In genomic region chr19:49106648-49107135, GRCh38 we compare ENCODE assay signal across 8 cellular contexts. TPM values are rescaled to one million over a fixed set of nuclear protein-coding genes. Genes with fewer than 3 reads are reported as not detected.
DNase-seq lines count a peak whose midpoint lies in the region; ATAC-seq and TF ChIP-seq lines count a peak whose summit lies in the region.

No MANE protein-coding gene starts in this region.

- H3K4me3 ChIP-seq in OCI-LY1 (ENCODE audit: low read depth, low read length, poor library complexity, severe bottlenecking), result no peak overlapping the region
- no peak overlapping the region for H3K4me3 ChIP-seq in osteoblast (ENCODE audit: insufficient read depth, low read length)

- H3K27me3 Mint-ChIP-seq in activated T-cell treated with anti-CD3 and anti-CD28 coated beads, Interleukin-2, amount 50 U/mL, for 4 hours (ENCODE audit: low read depth), result no peaks in the 10 kb centered on the region

- peak; percentile 95 for TF ChIP-seq CTCF in OCI-LY1 (IDR thresholded peaks at IDR 0.05; ENCODE audit: low read length)
- peak; percentile 82 for TF ChIP-seq CTCF in osteoblast (IDR thresholded peaks at IDR 0.05; ENCODE audit: extremely low read depth, low read depth, low read length)

- H3K9me3 Mint-ChIP-seq in activated T-cell treated with anti-CD3 and anti-CD28 coated beads, Interleukin-2, amount 50 U/mL, for 4 hours, result no peaks in the 10 kb centered on the region

- H2AFZ ChIP-seq in OCI-LY1 (ENCODE audit: low read length) (no peak overlapping the region), osteoblast (ENCODE audit: low read length) (no peak overlapping the region)

- H3K9me2 ChIP-seq in OCI-LY1 (ENCODE audit: low read depth, low read length), result no peaks in the 10 kb centered on the region

- no peaks in the 10 kb centered on the region for H4K20me1 ChIP-seq in OCI-LY1 (ENCODE audit: insufficient read depth, low read length)
- H4K20me1 ChIP-seq in osteoblast (ENCODE audit: insufficient read depth, low read length), result peaks cover 45% of the 10 kb centered on the region

- H3K36me3 Mint-ChIP-seq in activated T-cell treated with anti-CD3 and anti-CD28 coated beads, Interleukin-2, amount 50 U/mL, for 4 hours (ENCODE audit: insufficient read depth), result peaks cover 35% of the 10 kb centered on the region

- no peak overlapping the region for H3K9ac ChIP-seq in OCI-LY1 (ENCODE audit: low read length)

- no peak overlapping the region for H3K4me3 Mint-ChIP-seq in activated T-cell treated with anti-CD3 and anti-CD28 coated beads, Interleukin-2, amount 50 U/mL, for 4 hours

- peaks cover 7% of the 10 kb centered on the region; the same call in 1 of the 2 replicates for H3F3A ChIP-seq in OCI-LY1 (ENCODE audit: insufficient read depth, low read length)

- H3K9me3 ChIP-seq in OCI-LY1 (ENCODE audit: low read length), result no peaks in the 10 kb centered on the region
- H3K9me3 ChIP-seq in osteoblast (ENCODE audit: low read depth, low read length), result no peaks in the 10 kb centered on the region

- H3K79me2 ChIP-seq in OCI-LY1 (ENCODE audit: insufficient read depth, low read length), result no peaks in the 10 kb centered on the region
- peaks cover 26% of the 10 kb centered on the region for H3K79me2 ChIP-seq in osteoblast (ENCODE audit: insufficient read depth, low read length)

- no peaks in the 10 kb centered on the region for H3K4me1 ChIP-seq in OCI-LY1 (ENCODE audit: insufficient read depth, low read length, severe bottlenecking)
- peaks cover 14% of the 10 kb centered on the region for H3K4me1 ChIP-seq in osteoblast (ENCODE audit: insufficient read depth, low read length)

- H3K27me3 ChIP-seq in OCI-LY1 (ENCODE audit: insufficient read depth, low read length) (no peaks in the 10 kb centered on the region), osteoblast (ENCODE audit: insufficient read depth, low read length) (no peaks in the 10 kb centered on the region)

- no peak overlapping the region for H3K27ac ChIP-seq in OCI-LY1 (ENCODE audit: low read depth, low read length, poor library complexity, severe bottlenecking)
- no peak overlapping the region for H3K27ac ChIP-seq in osteoblast (ENCODE audit: low read depth, low read length)

- DNase-seq in NOMO-1 (lab: John Stamatoyannopoulos, UW; ENCODE audit: unreplicated experiment in 2 of 2) (peak; percentile 21 to 27), NOMO-1 treated with dmso at 0.1 percent for 144 hours (lab: John Stamatoyannopoulos, UW; ENCODE audit: unreplicated experiment) (no peak), fibroblast of peridontal ligament (ENCODE audit: extremely low read depth) (peak; percentile 52), osteoblast (ENCODE audit: insufficient read length, low spot score, missing footprints) (peak; percentile 92), 8988T (no peak)
- DNase-seq in activated T-cell treated with anti-CD3 and anti-CD28 coated beads, Interleukin-2, amount 50 U/mL, for 4 hours, result peak; percentile 63

- H3K36me3 ChIP-seq in OCI-LY1 (ENCODE audit: insufficient read depth, low read length), result peaks cover 75% of the 10 kb centered on the region
- peaks cover 70% of the 10 kb centered on the region for H3K36me3 ChIP-seq in osteoblast (ENCODE audit: insufficient read depth, low read length)

- peaks cover 2% of the 10 kb centered on the region for H3K4me1 Mint-ChIP-seq in activated T-cell treated with anti-CD3 and anti-CD28 coated beads, Interleukin-2, amount 50 U/mL, for 4 hours (ENCODE audit: low read depth)

- H3K4me2 ChIP-seq in OCI-LY1 (ENCODE audit: low read length), result no peak overlapping the region
- H3K4me2 ChIP-seq in osteoblast (ENCODE audit: insufficient read depth, low read length), result no peak overlapping the region

- peak; percentile 64 to 77 for ATAC-seq in activated T-cell treated with anti-CD3 and anti-CD28 coated beads, Interleukin-2, amount 50 U/mL, for 4 hours
- ATAC-seq in GM21526 (IDR thresholded peaks at IDR 0.05; ENCODE audit: low FRiP score, unreplicated experiment), result no peak

RNA-seq across cellular contexts. Expression of gene LIN7B, which starts 7.5 kb away (rescaled TPM):
- total RNA-seq in activated T-cell treated with anti-CD3 and anti-CD28 coated beads, Interleukin-2, amount 50 U/mL, for 4 hours, result 1 to 10 TPM; 4.0 to 6.3 (median 4.2) TPM
- total RNA-seq in osteoblast, result 5.6 and 6.2 TPM in 2 replicates

RNA-seq across cellular contexts. Expression of gene C19orf73, which starts 12.3 kb away (rescaled TPM):
- total RNA-seq in activated T-cell treated with anti-CD3 and anti-CD28 coated beads, Interleukin-2, amount 50 U/mL, for 4 hours, result 1 to 10 TPM; 1.5 to 2.9 (median 2.6) TPM
- total RNA-seq in osteoblast, result 0.36 TPM in 1 of 2 replicates, not detected in the other

RNA-seq across cellular contexts. Expression of gene PPFIA3, which starts 12.7 kb away (rescaled TPM):
- 1 to 10 TPM; 3.4 to 5.0 (median 4.0) TPM for total RNA-seq in activated T-cell treated with anti-CD3 and anti-CD28 coated beads, Interleukin-2, amount 50 U/mL, for 4 hours
- 1.1 and 1.2 TPM in 2 replicates for total RNA-seq in osteoblast

RNA-seq across cellular contexts. Expression of gene SNRNP70, which starts 21.4 kb away (rescaled TPM):
- total RNA-seq in activated T-cell treated with anti-CD3 and anti-CD28 coated beads, Interleukin-2, amount 50 U/mL, for 4 hours, result 100 to 1,000 TPM; 278 to 294 (median 283) TPM
- total RNA-seq in osteoblast, result 105 and 111 TPM in 2 replicates

RNA-seq across cellular contexts. Expression of gene KCNA7, which starts 34.2 kb away (rescaled TPM):
- not detected for total RNA-seq in activated T-cell treated with anti-CD3 and anti-CD28 coated beads, Interleukin-2, amount 50 U/mL, for 4 hours
- not detected in 2 replicates for total RNA-seq in osteoblast

Comparison
In these comparisons a context has a peak if more than half of its experiments do, and no peak if none do; other contexts are left out.
1. DNase-seq: peak in NOMO-1 (2 of 2), activated T-cell treated with anti-CD3 and anti-CD28 coated beads, Interleukin-2, amount 50 U/mL, for 4 hours (single experiment), fibroblast of peridontal ligament (single experiment) and osteoblast (single experiment); none in NOMO-1 treated with dmso at 0.1 percent for 144 hours (single experiment) and 8988T (single experiment).